ENCODE assay signal across 1 cellular context in genomic region chr3:12812812-12813211, GRCh38.
TF ChIP-seq lines count a peak whose summit lies in the region.

No MANE protein-coding gene starts in this region.

TF ChIP-seq in H1, 55 proteins besides CTCF, POLR2A, EP300 and RAD21:
- TF ChIP-seq RFX5 (IDR thresholded peaks at IDR 0.05; ENCODE audit: borderline replicate concordance, low read depth, low read length) (no peak), FOSL1 (IDR thresholded peaks at IDR 0.05; ENCODE audit: insufficient read depth, low read depth, low read length) (no peak), YY1 (IDR thresholded peaks at IDR 0.05; ENCODE audit: low read depth, low read length) (no peak), RNF2 (IDR thresholded peaks at IDR 0.05; ENCODE audit: borderline replicate concordance, low read depth, low read length, missing control alignments, poor library complexity, severe bottlenecking) (no peak), EGR1 (IDR thresholded peaks at IDR 0.05; ENCODE audit: borderline replicate concordance, low read depth, low read length) (no peak), USF2 (IDR thresholded peaks at IDR 0.05; ENCODE audit: low read length) (no peak), GABPA (IDR thresholded peaks at IDR 0.05; ENCODE audit: borderline replicate concordance, insufficient read depth, low read length) (no peak), NRF1 (IDR thresholded peaks at IDR 0.05; ENCODE audit: low read depth, low read length) (no peak), HDAC2 (IDR thresholded peaks at IDR 0.05; ENCODE audit: borderline replicate concordance in 1 of 2, low read depth in 2 of 2, low read length in 2 of 2) (no peak), KDM4A (IDR thresholded peaks at IDR 0.05; ENCODE audit: low read depth, low read length, severe bottlenecking) (no peak), ATF3 (IDR thresholded peaks at IDR 0.05; ENCODE audit: insufficient read depth, low read depth, low read length) (no peak), SP4 (IDR thresholded peaks at IDR 0.05; ENCODE audit: low read length) (no peak), KDM5A (IDR thresholded peaks at IDR 0.05; ENCODE audit: low read length) (no peak), CBX5 (IDR thresholded peaks at IDR 0.05; ENCODE audit: low read depth, low read length) (no peak), CBX8 (IDR thresholded peaks at IDR 0.05; ENCODE audit: borderline replicate concordance, low read depth, low read length) (no peak), SIX5 (IDR thresholded peaks at IDR 0.05; ENCODE audit: low read depth, low read length) (no peak)
TF ChIP-seq in H1: peak in this region for 0.
